Comparison of ENCODE assay signal across 22 cellular contexts in genomic region chr12:80313184-80313583, GRCh38.
A peak's percentile ranks its signal among the peaks of the same experiment; 100 is the strongest.
DNase-seq lines count a peak whose midpoint lies in the region; FAIRE-seq and TF ChIP-seq lines count a peak whose summit lies in the region.
"Had no signal": no experiment of that assay in that cellular context is flagged by ENCODE, and none has a peak within 500 bp of the region (broad histone marks: within the 10 kb centered on the region; RNA-seq: fewer than 3 reads in every experiment).

No MANE protein-coding gene starts in this region.

- no peak overlapping the region for H3K27ac Mint-ChIP-seq in MCF 10A (ENCODE audit: low read depth, unreplicated experiment)
- H3K27ac Mint-ChIP-seq: activated CD4-positive, alpha-beta memory T cell treated with anti-CD3 and anti-CD28 coated beads, Interleukin-2, amount 10 ng/mL, durations not matched to agents 7 days and 5 days; activated naive CD8-positive, alpha-beta T cell treated with anti-CD3 and anti-CD28 coated beads, Interleukin-2, amount 50 U/mL, for 24 hours; neural progenitor cell; stimulated activated naive CD8-positive, alpha-beta T cell treated with anti-CD3 and anti-CD28 coated beads, Interleukin-15, amount 100 ng/mL, for 72 hours; T-cell had no signal

- H3K9me3 Mint-ChIP-seq in MCF 10A (ENCODE audit: unreplicated experiment): no peaks in the 10 kb centered on the region
- H3K9me3 Mint-ChIP-seq: activated CD4-positive, alpha-beta memory T cell treated with anti-CD3 and anti-CD28 coated beads, Interleukin-2, amount 10 ng/mL, durations not matched to agents 7 days and 5 days; neural progenitor cell; stimulated activated naive CD8-positive, alpha-beta T cell treated with anti-CD3 and anti-CD28 coated beads, Interleukin-15, amount 100 ng/mL, for 72 hours had no signal

- no TSS peak for BruUV-seq in MCF 10A (replicated peaks; lab: Mats Ljungman, UMichigan)

- H3K4me1 ChIP-seq in breast epithelium: no peaks in the 10 kb centered on the region
- H3K4me1 ChIP-seq: upper lobe of right lung had no signal

- CTCF ChIA-PET in MCF 10A (lab: Yijun Ruan, JAX): interaction anchor here (0.9 kb wide), 2 partner anchors 285 to 782 kb away, joined by 3 read pairs; no protein-coding TSS in a partner anchor

- FAIRE-seq in endometrium (lab: Jason Lieb, UNC): peak; percentile 46
- FAIRE-seq: H54 had no signal

- H3K4me1 Mint-ChIP-seq in MCF 10A (ENCODE audit: insufficient read depth, unreplicated experiment): no peaks in the 10 kb centered on the region
- H3K4me1 Mint-ChIP-seq: activated CD4-positive, alpha-beta memory T cell treated with anti-CD3 and anti-CD28 coated beads, Interleukin-2, amount 10 ng/mL, durations not matched to agents 7 days and 5 days; activated naive CD8-positive, alpha-beta T cell treated with anti-CD3 and anti-CD28 coated beads, Interleukin-2, amount 50 U/mL, for 24 hours; stimulated activated naive CD8-positive, alpha-beta T cell treated with anti-CD3 and anti-CD28 coated beads, Interleukin-15, amount 100 ng/mL, for 72 hours; T-cell had no signal

- no peaks in the 10 kb centered on the region for H3K36me3 ChIP-seq in breast epithelium
- H3K36me3 ChIP-seq: neural progenitor cell, upper lobe of right lung, WERI-Rb-1 had no signal

- POLR2A ChIA-PET in MCF 10A (lab: Yijun Ruan, JAX): no interaction called here

- no peak for TF ChIP-seq POLR2A in breast epithelium (IDR thresholded peaks at IDR 0.05)

- H3K4me3 ChIP-seq in breast epithelium: no peak overlapping the region
- H3K4me3 ChIP-seq: lung, neural progenitor cell, upper lobe of right lung had no signal

- peaks cover 69% of the 10 kb centered on the region for H3K27me3 Mint-ChIP-seq in MCF 10A (ENCODE audit: insufficient read depth, unreplicated experiment)
- H3K27me3 Mint-ChIP-seq: activated naive CD8-positive, alpha-beta T cell treated with anti-CD3 and anti-CD28 coated beads, Interleukin-2, amount 50 U/mL, for 24 hours; stimulated activated naive CD8-positive, alpha-beta T cell treated with anti-CD3 and anti-CD28 coated beads, Interleukin-15, amount 100 ng/mL, for 72 hours; T-cell had no signal

- DNase-seq in MCF 10A (ENCODE audit: unreplicated experiment): no peak
- DNase-seq in breast epithelium (ENCODE audit: low spot score in 2 of 2): no peak
- peak; percentile 22 for DNase-seq in NCI-H460 (ENCODE audit: extremely low read depth, low read depth)
- no peak for DNase-seq in midbrain (lab: John Stamatoyannopoulos, UW)
- DNase-seq in COLO668 (lab: John Stamatoyannopoulos, UW; ENCODE audit: unreplicated experiment): no peak
- DNase-seq in middle frontal gyrus (ENCODE audit: extremely low spot score, low spot score): no peak
- no peak for DNase-seq in NCI-H774 (lab: John Stamatoyannopoulos, UW)
- DNase-seq: activated CD4-positive, alpha-beta memory T cell treated with anti-CD3 and anti-CD28 coated beads, Interleukin-2, amount 10 ng/mL, durations not matched to agents 7 days and 5 days; activated naive CD8-positive, alpha-beta T cell treated with anti-CD3 and anti-CD28 coated beads, Interleukin-2, amount 50 U/mL, for 24 hours; activated T-cell treated with anti-CD3 and anti-CD28 coated beads, Interleukin-2, amount 50 U/mL, for 48 hours; caudate nucleus; NCI-H1930; NCI-H524 treated with DMSO at 0.1 percent for 48 hours; RPMI8226; stimulated activated naive CD8-positive, alpha-beta T cell treated with anti-CD3 and anti-CD28 coated beads, Interleukin-15, amount 100 ng/mL, for 72 hours; T-cell; upper lobe of right lung; WERI-Rb-1 had no signal

- no peak overlapping the region for H3K27ac ChIP-seq in breast epithelium
- H3K27ac ChIP-seq: neural progenitor cell, upper lobe of right lung, WERI-Rb-1 had no signal

- no peak overlapping the region for H3K4me3 Mint-ChIP-seq in MCF 10A (ENCODE audit: unreplicated experiment)
- H3K4me3 Mint-ChIP-seq: activated CD4-positive, alpha-beta memory T cell treated with anti-CD3 and anti-CD28 coated beads, Interleukin-2, amount 10 ng/mL, durations not matched to agents 7 days and 5 days; activated naive CD8-positive, alpha-beta T cell treated with anti-CD3 and anti-CD28 coated beads, Interleukin-2, amount 50 U/mL, for 24 hours; neural progenitor cell; stimulated activated naive CD8-positive, alpha-beta T cell treated with anti-CD3 and anti-CD28 coated beads, Interleukin-15, amount 100 ng/mL, for 72 hours; T-cell had no signal

- H3K27me3 ChIP-seq in breast epithelium: no peaks in the 10 kb centered on the region
- H3K27me3 ChIP-seq: neural progenitor cell, upper lobe of right lung had no signal

- intact Hi-C loops in MCF 10A (cut with micrococcal nuclease): no loop called here
- intact Hi-C loops in breast epithelium (cut with DNase I; ENCODE audit: low total_unique reads): no loop called here

- H3K36me3 Mint-ChIP-seq in MCF 10A (ENCODE audit: insufficient read depth, unreplicated experiment): no peaks in the 10 kb centered on the region
- H3K36me3 Mint-ChIP-seq: neural progenitor cell, T-cell had no signal

- TF ChIP-seq CTCF in MCF 10A (IDR thresholded peaks at IDR 0.05; ENCODE audit: unreplicated experiment): peak; percentile 11
- TF ChIP-seq CTCF in breast epithelium (IDR thresholded peaks at IDR 0.05): no peak

- no peaks in the 10 kb centered on the region for H3K9me3 ChIP-seq in breast epithelium
- H3K9me3 ChIP-seq: upper lobe of right lung had no signal
